ENCODE assay signal across 8 cellular contexts in the genomic region with DNA sequence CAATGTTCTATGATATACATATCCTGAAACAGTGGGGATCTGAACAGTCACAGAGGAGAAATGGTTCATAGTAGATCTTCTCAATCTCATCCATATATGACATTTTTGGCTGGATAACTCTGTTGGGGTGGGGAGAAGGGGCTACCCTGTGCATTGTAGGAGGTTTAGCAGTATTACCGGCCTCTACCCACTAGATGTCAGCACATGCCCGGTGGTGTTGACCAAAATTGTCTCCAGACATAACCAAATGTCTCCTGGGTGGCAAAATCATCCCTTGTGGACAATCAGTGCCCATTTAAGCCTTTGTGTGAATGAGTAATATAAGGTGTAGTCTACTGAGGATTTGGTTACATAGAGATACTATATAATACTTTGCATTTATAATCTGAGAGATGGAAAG.
DNase-seq lines count a peak whose midpoint lies in the region; ATAC-seq and TF ChIP-seq lines count a peak whose summit lies in the region.

No MANE protein-coding gene starts in this region.

- H3K4me1 ChIP-seq in heart right ventricle (peaks cover 0 to 27% (median 9%) of the 10 kb centered on the region in 9 donors), spleen (no peaks in the 10 kb centered on the region)
- no peaks in the 10 kb centered on the region for H3K4me1 ChIP-seq in CD8-positive, alpha-beta T cell (ENCODE audit: insufficient read depth, low read length)

- H3K9me3 Mint-ChIP-seq in CD8-positive, alpha-beta T cell: no peaks in the 10 kb centered on the region
- no peaks in the 10 kb centered on the region for H3K9me3 Mint-ChIP-seq in activated CD8-positive, alpha-beta memory T cell treated with anti-CD3 and anti-CD28 coated beads, Interleukin-2, amount 10 ng/mL, durations not matched to agents 7 days and 5 days (ENCODE audit: low read depth)

- H3K9me3 ChIP-seq in heart right ventricle (no peaks in the 10 kb centered on the region), spleen (no peaks in the 10 kb centered on the region)
- no peaks in the 10 kb centered on the region for H3K9me3 ChIP-seq in CD8-positive, alpha-beta T cell (ENCODE audit: low read length)

- CTCF ChIA-PET in CD8-positive, alpha-beta T cell (lab: Charles Lee): interaction anchor here (1.6 kb wide), 1 partner anchor 8 kb away, joined by 13 read pairs; no protein-coding TSS in a partner anchor
- CTCF ChIA-PET in activated CD8-positive, alpha-beta memory T cell treated with anti-CD3 and anti-CD28 coated beads, Interleukin-2, amount 10 ng/mL, durations not matched to agents 7 days and 5 days (lab: Charles Lee): interaction anchor here (1.6 kb wide), 1 partner anchor 10 kb away, joined by 3 read pairs; no protein-coding TSS in a partner anchor

- H3K27me3 ChIP-seq in heart right ventricle (peaks cover 0 to 60% (median 0%) of the 10 kb centered on the region in 7 donors), spleen (replicated peaks in 1 of 7) (no peaks in the 10 kb centered on the region)
- H3K27me3 ChIP-seq in CD8-positive, alpha-beta T cell (ENCODE audit: insufficient read depth, low read length): no peaks in the 10 kb centered on the region

- WGBS in heart right ventricle, 2 donors: 9 to 13% methylated on average over 2 of the region's 2 CpGs
- 0 to 12% (median 7%) methylated on average over 2 of the region's 2 CpGs for WGBS in spleen, 5 donors

- TF ChIP-seq CTCF in heart right ventricle (IDR thresholded peaks at IDR 0.05) (peak; percentile 8 to 61 (median 54)), spleen (IDR thresholded peaks at IDR 0.05 in 8 of 11, conservative IDR thresholded peaks at IDR 0.05 in 3 of 11) (peak in 6 of 11 experiments; percentile 6 to 40 (median 18))
- no peak for TF ChIP-seq CTCF in CD8-positive, alpha-beta T cell (IDR thresholded peaks at IDR 0.05)

- H3K36me3 Mint-ChIP-seq in CD8-positive, alpha-beta T cell: no peaks in the 10 kb centered on the region
- H3K36me3 Mint-ChIP-seq in activated CD8-positive, alpha-beta memory T cell treated with anti-CD3 and anti-CD28 coated beads, Interleukin-2, amount 10 ng/mL, durations not matched to agents 7 days and 5 days: no peaks in the 10 kb centered on the region

- DNase-seq in EH (ENCODE audit: low read depth): peak; percentile 54
- DNase-seq in NCI-H1417 (lab: John Stamatoyannopoulos, UW): peak; percentile 71 to 89 (median 71)
- DNase-seq in UCSD-AML1 (lab: John Stamatoyannopoulos, UW; ENCODE audit: unreplicated experiment): peak; percentile 17
- peak in 1 of 2 donors; percentile 15 for DNase-seq in heart right ventricle
- peak; percentile 23 for DNase-seq in spleen
- DNase-seq in CD8-positive, alpha-beta T cell: no peak
- no peak for DNase-seq in activated CD8-positive, alpha-beta memory T cell treated with anti-CD3 and anti-CD28 coated beads, Interleukin-2, amount 10 ng/mL, durations not matched to agents 7 days and 5 days

- no peak overlapping the region for H3K27ac Mint-ChIP-seq in CD8-positive, alpha-beta T cell
- H3K27ac Mint-ChIP-seq in activated CD8-positive, alpha-beta memory T cell treated with anti-CD3 and anti-CD28 coated beads, Interleukin-2, amount 10 ng/mL, durations not matched to agents 7 days and 5 days: no peak overlapping the region

- H3K36me3 ChIP-seq in heart right ventricle (peaks cover 0 to 78% (median 6%) of the 10 kb centered on the region in 9 donors), spleen (peaks cover 0 to 26% (median 0%) of the 10 kb centered on the region in 6 donors)
- no peaks in the 10 kb centered on the region for H3K36me3 ChIP-seq in CD8-positive, alpha-beta T cell (ENCODE audit: insufficient read depth, low read length)

- POLR2A ChIA-PET in CD8-positive, alpha-beta T cell (lab: Charles Lee): no interaction called here

- no peaks in the 10 kb centered on the region for H3K27me3 Mint-ChIP-seq in CD8-positive, alpha-beta T cell (ENCODE audit: low read depth)
- H3K27me3 Mint-ChIP-seq in activated CD8-positive, alpha-beta memory T cell treated with anti-CD3 and anti-CD28 coated beads, Interleukin-2, amount 10 ng/mL, durations not matched to agents 7 days and 5 days: no peaks in the 10 kb centered on the region

- peak; percentile 80 for ATAC-seq in GM21825 (IDR thresholded peaks at IDR 0.05; ENCODE audit: unreplicated experiment)
- peak in 7 of 8 donors; percentile 52 to 88 (median 64) for ATAC-seq in heart right ventricle
- no peak for ATAC-seq in CD8-positive, alpha-beta T cell
- ATAC-seq in activated CD8-positive, alpha-beta memory T cell treated with anti-CD3 and anti-CD28 coated beads, Interleukin-2, amount 10 ng/mL, durations not matched to agents 7 days and 5 days: no peak

- H3K4me3 ChIP-seq in heart right ventricle (no peak overlapping the region), spleen (no peak overlapping the region)
- H3K4me3 ChIP-seq in CD8-positive, alpha-beta T cell (ENCODE audit: low read depth, low read length): no peak overlapping the region

- H3K4me1 Mint-ChIP-seq in CD8-positive, alpha-beta T cell (ENCODE audit: low read depth): no peaks in the 10 kb centered on the region
- H3K4me1 Mint-ChIP-seq in activated CD8-positive, alpha-beta memory T cell treated with anti-CD3 and anti-CD28 coated beads, Interleukin-2, amount 10 ng/mL, durations not matched to agents 7 days and 5 days: no peaks in the 10 kb centered on the region

- intact Hi-C loops in heart right ventricle (cut with DNase I) (loop anchor here in 2 of 10 donors (5.0 to 10.0 kb wide), 2 partner anchors 41 to 196 kb away; no protein-coding TSS in a partner anchor), spleen (cut with DNase I; ENCODE audit: low total_unique reads) (no loop called here)
- intact Hi-C loops in CD8-positive, alpha-beta T cell (cut with DNase I, micrococcal nuclease): no loop called here

- TF ChIP-seq POLR2A in spleen (IDR thresholded peaks at IDR 0.05): no peak

- no peak overlapping the region for H3K4me3 Mint-ChIP-seq in CD8-positive, alpha-beta T cell
- H3K4me3 Mint-ChIP-seq in activated CD8-positive, alpha-beta memory T cell treated with anti-CD3 and anti-CD28 coated beads, Interleukin-2, amount 10 ng/mL, durations not matched to agents 7 days and 5 days: no peak overlapping the region

- H3K27ac ChIP-seq in heart right ventricle (peak overlapping the region in 3 of 10 donors; percentile 7 to 48 (median 43)), spleen (no peak overlapping the region)
- H3K27ac ChIP-seq in CD8-positive, alpha-beta T cell (ENCODE audit: low read depth, low read length): no peak overlapping the region

Comparison
In these comparisons a context has a peak if more than half of its experiments do, and no peak if none do; other contexts are left out.
1. DNase-seq: peak in EH (single experiment), NCI-H1417 (3 of 3), UCSD-AML1 (single experiment) and spleen (single experiment); none in CD8-positive, alpha-beta T cell (0 of 7) and activated CD8-positive, alpha-beta memory T cell treated with anti-CD3 and anti-CD28 coated beads, Interleukin-2, amount 10 ng/mL, durations not matched to agents 7 days and 5 days (single experiment).
2. ATAC-seq: peak in GM21825 (single experiment) and heart right ventricle (7 of 8); none in CD8-positive, alpha-beta T cell (single experiment) and activated CD8-positive, alpha-beta memory T cell treated with anti-CD3 and anti-CD28 coated beads, Interleukin-2, amount 10 ng/mL, durations not matched to agents 7 days and 5 days (single experiment).